In the genomic region with DNA sequence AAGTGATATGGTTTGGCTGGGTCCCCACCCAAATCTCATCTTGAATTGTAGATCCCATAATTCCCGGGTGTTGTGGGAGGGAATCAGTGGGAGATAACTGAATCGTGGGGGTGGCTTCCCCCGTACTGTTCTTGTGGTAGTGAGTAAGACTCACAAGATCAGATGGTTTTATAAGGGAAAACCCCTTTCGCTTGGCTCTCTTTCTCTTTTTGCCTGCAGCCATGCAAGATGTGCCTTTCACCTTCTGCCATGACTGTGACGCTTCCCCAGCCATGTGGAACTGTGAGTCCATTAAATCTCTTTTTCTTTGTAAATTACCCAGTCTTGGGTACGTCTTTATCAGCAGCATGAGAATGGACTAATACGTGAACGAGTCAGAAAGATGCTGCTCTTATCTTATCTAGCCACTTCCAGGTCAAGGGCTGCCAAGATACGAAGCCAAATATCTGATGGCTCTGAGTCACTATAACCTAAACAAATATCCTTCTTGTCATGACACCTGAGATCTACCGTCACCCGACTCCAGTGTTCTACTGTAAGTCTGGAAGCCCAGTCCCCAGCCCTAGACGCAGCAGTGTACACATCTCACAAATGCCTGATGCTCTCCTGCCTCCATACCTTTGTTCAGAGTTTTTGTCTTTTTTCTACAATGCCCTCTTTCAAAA, we compare ENCODE assay signal across 14 cellular contexts. TPM values are rescaled to one million over a fixed set of nuclear protein-coding genes. Genes with fewer than 3 reads are reported as not detected.
DNase-seq lines count a peak whose midpoint lies in the region; ATAC-seq and TF ChIP-seq lines count a peak whose summit lies in the region.
"Had no signal": no experiment of that assay in that cellular context is flagged by ENCODE, and none has a peak within 500 bp of the region (broad histone marks: within the 10 kb centered on the region; RNA-seq: fewer than 3 reads in every experiment).

No MANE protein-coding gene starts in this region.

- no peak overlapping the region for H3K4me3 ChIP-seq in PC-3 (ENCODE audit: low read length)
- H3K4me3 ChIP-seq: left lung, MG63, spleen had no signal

- H3K27ac ChIP-seq in PC-3 (ENCODE audit: low read length): no peak overlapping the region
- H3K27ac ChIP-seq: left lung, spleen had no signal

- CTCF ChIA-PET in PC-3 (lab: Charles Lee): no interaction called here

- no peak overlapping the region for H2AFZ ChIP-seq in PC-3 (ENCODE audit: low read length)

- no peaks in the 10 kb centered on the region for H3K9me2 ChIP-seq in PC-3 (replicated peaks; ENCODE audit: low read length)

- TF ChIP-seq CTCF in PC-3 (conservative IDR thresholded peaks at IDR 0.05; ENCODE audit: low read depth, low read length) (no peak), GM20000 (IDR thresholded peaks at IDR 0.05; ENCODE audit: extremely low read depth, missing control alignments) (no peak)

- ATAC-seq in GM18520 (IDR thresholded peaks at IDR 0.05; ENCODE audit: unreplicated experiment): peak; percentile 32
- peak; percentile 40 for ATAC-seq in HG02763 (IDR thresholded peaks at IDR 0.05; ENCODE audit: unreplicated experiment)
- ATAC-seq in PC-3: peak; percentile 78
- ATAC-seq: left lung had no signal

- H3K4me1 ChIP-seq in PC-3 (ENCODE audit: insufficient read depth, low read length): peaks cover 4% of the 10 kb centered on the region; the same call in 1 of the 2 replicates
- H3K4me1 ChIP-seq: left lung, spleen had no signal

- H3K4me2 ChIP-seq in PC-3 (ENCODE audit: low read length): no peak overlapping the region

- no peaks in the 10 kb centered on the region for H3K9me3 ChIP-seq in PC-3 (ENCODE audit: low read length)
- H3K9me3 ChIP-seq: left lung, MG63, spleen had no signal

- no peaks in the 10 kb centered on the region for H3K36me3 ChIP-seq in PC-3 (ENCODE audit: low read depth, low read length)
- H3K36me3 ChIP-seq: left lung, MG63, spleen had no signal

- no peaks in the 10 kb centered on the region for H4K20me1 ChIP-seq in PC-3 (ENCODE audit: low read length)

- POLR2A ChIA-PET in PC-3 (lab: Charles Lee; ENCODE audit: unreplicated experiment): no interaction called here

- no peak overlapping the region for H3K9ac ChIP-seq in PC-3 (ENCODE audit: low read length)

- H3K79me2 ChIP-seq in PC-3 (ENCODE audit: low read length): no peaks in the 10 kb centered on the region

- intact Hi-C loops in PC-3 (cut with micrococcal nuclease): no loop called here

- peak; percentile 26 for DNase-seq in PC-3
- peak; percentile 82 for DNase-seq in kidney tubule cell (ENCODE audit: low spot score)
- no peak for DNase-seq in activated gamma-delta T cell treated with Interleukin-2 at 50 U/mL for 16 hours
- no peak for DNase-seq in GM20000 (ENCODE audit: low spot score)
- DNase-seq in stimulated activated CD8-positive, alpha-beta memory T cell treated with anti-CD3 and anti-CD28 coated beads, Interleukin-4, amount 100 ng/mL, for 48 hours: no peak
- no peak for DNase-seq in NCI-H1092 treated with DMSO at 0.1 percent for 48 hours (lab: John Stamatoyannopoulos, UW)
- DNase-seq: activated CD4-positive, alpha-beta T cell treated with anti-CD3 and anti-CD28 coated beads for 48 hours; cortex of kidney; left lung; MG63; spleen had no signal

- BruUV-seq in PC-3 (replicated peaks; lab: Mats Ljungman, UMichigan): no TSS peak

- H3K27me3 ChIP-seq in PC-3 (ENCODE audit: low read length): no peaks in the 10 kb centered on the region
- H3K27me3 ChIP-seq: MG63 had no signal

- H3F3A ChIP-seq in PC-3 (ENCODE audit: low read length, unreplicated experiment): no peaks in the 10 kb centered on the region

RNA-seq across cellular contexts. Expression of a gene that starts 45.9 kb away (rescaled TPM):
- 1.7 TPM in 2 replicates for total RNA-seq in PC-3 (2014; rRNA removed)
- total RNA-seq: fibroblast of villous mesenchyme, left lung, spleen had no signal

Comparison
In these comparisons a context has a peak if more than half of its experiments do, and no peak if none do; other contexts are left out.
1. DNase-seq: peak in PC-3 (single experiment) and kidney tubule cell (single experiment); none in activated gamma-delta T cell treated with Interleukin-2 at 50 U/mL for 16 hours (single experiment), GM20000 (single experiment), stimulated activated CD8-positive, alpha-beta memory T cell treated with anti-CD3 and anti-CD28 coated beads, Interleukin-4, amount 100 ng/mL, for 48 hours (single experiment) and NCI-H1092 treated with DMSO at 0.1 percent for 48 hours (single experiment).
2. Peak in every context shown above with its lines, with median percentiles within 50 percentile points of each other: ATAC-seq.